In the genomic region with DNA sequence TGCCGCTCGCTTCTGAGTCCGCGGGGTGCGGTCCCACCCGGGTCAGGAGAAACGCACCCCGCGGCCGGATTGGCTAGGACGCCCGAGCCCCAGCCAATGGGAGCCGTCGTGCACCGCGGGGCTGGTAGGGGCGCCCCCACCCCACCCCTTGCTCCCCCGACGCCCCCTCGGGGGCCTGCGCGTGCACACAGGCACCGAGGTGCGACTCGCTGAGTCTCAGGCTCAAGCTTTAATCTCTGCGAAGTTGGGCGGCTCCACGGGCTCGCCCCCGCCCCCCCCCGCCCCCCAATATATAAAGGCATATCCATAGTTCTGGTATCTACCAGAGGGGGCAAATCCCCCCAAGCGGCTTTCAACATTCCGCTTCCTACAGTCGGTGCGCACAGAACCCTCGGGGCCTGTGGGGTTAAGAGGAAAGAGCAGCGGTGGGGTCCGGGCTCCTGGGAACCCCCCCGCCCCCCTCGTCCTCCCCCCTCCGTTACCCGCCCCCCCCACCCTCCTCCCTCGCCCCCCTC, we compare ENCODE assay signal across 10 cellular contexts. TPM values are rescaled to one million over a fixed set of nuclear protein-coding genes. Genes with fewer than 3 reads are reported as not detected.
DNase-seq lines count a peak whose midpoint lies in the region; ATAC-seq and TF ChIP-seq lines count a peak whose summit lies in the region.
"Had no signal": no experiment of that assay in that cellular context is flagged by ENCODE, and none has a peak within 500 bp of the region (broad histone marks: within the 10 kb centered on the region; RNA-seq: fewer than 3 reads in every experiment).

A gene with protein sequence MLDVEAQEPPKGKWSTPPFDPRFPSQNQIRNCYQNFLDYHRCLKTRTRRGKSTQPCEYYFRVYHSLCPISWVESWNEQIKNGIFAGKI (minus strand): TSS at position 22 of the 515 bp plus-strand sequence. CDS start 198 bp downstream, outside the sequence.

- H3K27ac Mint-ChIP-seq in natural killer cell treated with Interleukin-12 subunit alpha and Interleukin-12 subunit beta and Interleukin-15 and Interleukin-18, amount 100 ng/mL, for 72 hours: no peak within 1 kb of the TSS

- H3K9me3 Mint-ChIP-seq in natural killer cell treated with Interleukin-12 subunit alpha and Interleukin-12 subunit beta and Interleukin-15 and Interleukin-18, amount 100 ng/mL, for 72 hours: no peaks in the 10 kb centered on the region

- peak within 1 kb of the TSS; percentile 66 for H3K4me3 Mint-ChIP-seq in natural killer cell treated with Interleukin-12 subunit alpha and Interleukin-12 subunit beta and Interleukin-15 and Interleukin-18, amount 100 ng/mL, for 72 hours

- no peaks in the 10 kb centered on the region for H3K36me3 Mint-ChIP-seq in natural killer cell treated with Interleukin-12 subunit alpha and Interleukin-12 subunit beta and Interleukin-15 and Interleukin-18, amount 100 ng/mL, for 72 hours

- DNase-seq in AG10803 (ENCODE audit: low read depth): no peak
- DNase-seq in LNCaP clone FGC (ENCODE audit: low read depth): no peak
- DNase-seq in dorsolateral prefrontal cortex: no peak
- no peak for DNase-seq in natural killer cell treated with Interleukin-12 subunit alpha and Interleukin-12 subunit beta and Interleukin-15 and Interleukin-18, amount 100 ng/mL, for 72 hours (ENCODE audit: low spot score)
- no peak for DNase-seq in SHP77 treated with DMSO at 0.1 percent for 48 hours (lab: John Stamatoyannopoulos, UW)
- DNase-seq in NCI-H510A treated with DMSO at 0.1 percent for 48 hours (lab: John Stamatoyannopoulos, UW): no peak
- DNase-seq in DMS 273 (lab: John Stamatoyannopoulos, UW; ENCODE audit: unreplicated experiment): no peak
- DNase-seq: kidney glomerular epithelial cell, thyroid gland had no signal

- H3K4me3 ChIP-seq in AG10803 (ENCODE audit: low read length) (peak within 1 kb of the TSS; percentile 55), LNCaP clone FGC (ENCODE audit: low read depth, low read length) (peak within 1 kb of the TSS; percentile 36), dorsolateral prefrontal cortex (peak within 1 kb of the TSS in 56 of 59 donors; percentile 16 to 69 (median 44))

- peaks cover 10 to 24% of the 10 kb centered on the region in 2 donors for H3K4me1 Mint-ChIP-seq in natural killer cell treated with Interleukin-12 subunit alpha and Interleukin-12 subunit beta and Interleukin-15 and Interleukin-18, amount 100 ng/mL, for 72 hours (ENCODE audit: low read depth in 2 of 2)

- H3K27me3 Mint-ChIP-seq in natural killer cell treated with Interleukin-12 subunit alpha and Interleukin-12 subunit beta and Interleukin-15 and Interleukin-18, amount 100 ng/mL, for 72 hours: peaks cover 30 to 33% of the 10 kb centered on the region in 2 donors

- peaks cover 0 to 49% (median 29%) of the 10 kb centered on the region in 45 donors for H3K27me3 ChIP-seq in dorsolateral prefrontal cortex

- no peak within 1 kb of the TSS for H3K27ac ChIP-seq in dorsolateral prefrontal cortex
- H3K27ac ChIP-seq: thyroid gland had no signal

- no peak for ATAC-seq in natural killer cell treated with Interleukin-12 subunit alpha and Interleukin-12 subunit beta and Interleukin-15 and Interleukin-18, amount 100 ng/mL, for 72 hours
- no peak for ATAC-seq in HG02798 (IDR thresholded peaks at IDR 0.05; ENCODE audit: poor library complexity, unreplicated experiment)

- TF ChIP-seq CTCF in AG10803 (conservative IDR thresholded peaks at IDR 0.05; ENCODE audit: low read length) (no peak), LNCaP clone FGC (IDR thresholded peaks at IDR 0.05; ENCODE audit: control insufficient read depth, extremely low read depth, insufficient read depth) (no peak), dorsolateral prefrontal cortex (IDR thresholded peaks at IDR 0.05 in 54 of 56, conservative IDR thresholded peaks at IDR 0.05 in 2 of 56; ENCODE audit: low read depth in 1 of 56, partially characterized antibody in 56 of 56) (no peak)

- intact Hi-C loops in dorsolateral prefrontal cortex (cut with DNase I): no loop called here

RNA-seq across cellular contexts. Expression of the gene that starts here (rescaled TPM):
- total RNA-seq in dorsolateral prefrontal cortex: 1 to 10 TPM in 5 of 120 experiments, under 1 TPM in 13, not detected in 102; 0.23 to 2.5 (median 0.53) TPM
- total RNA-seq in natural killer cell treated with Interleukin-12 subunit alpha and Interleukin-12 subunit beta and Interleukin-15 and Interleukin-18, amount 100 ng/mL, for 72 hours: not detected
